20 cellular contexts compared by ENCODE assay signal in the genomic region with DNA sequence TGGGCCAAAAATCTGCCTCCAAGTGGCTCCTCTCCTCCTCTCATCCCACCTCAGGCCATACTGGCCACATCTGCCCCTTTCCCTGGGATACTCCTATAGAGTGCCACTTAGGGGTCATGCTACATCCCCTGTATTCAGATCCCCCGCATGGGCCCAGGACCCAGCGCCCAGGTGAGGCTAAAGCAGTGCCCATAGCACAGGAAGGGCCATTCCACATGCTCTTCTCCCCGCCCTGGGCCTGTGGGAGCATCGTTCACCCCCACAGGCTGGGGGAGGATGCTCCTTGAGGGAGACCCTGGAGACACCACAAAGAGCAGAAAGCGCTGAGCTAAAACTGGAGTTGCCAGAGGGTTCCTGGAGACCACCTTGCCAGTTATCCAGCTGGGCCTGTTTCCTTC. TPM values are rescaled to one million over a fixed set of nuclear protein-coding genes. Genes with fewer than 3 reads are reported as not detected.
DNase-seq lines count a peak whose midpoint lies in the region; ATAC-seq and TF ChIP-seq lines count a peak whose summit lies in the region.
"Had no signal": no experiment of that assay in that cellular context is flagged by ENCODE, and none has a peak within 500 bp of the region (broad histone marks: within the 10 kb centered on the region; RNA-seq: fewer than 3 reads in every experiment).

No MANE protein-coding gene starts in this region.

- no peaks in the 10 kb centered on the region for H3K9me3 Mint-ChIP-seq in nephron progenitor cell
- H3K9me3 Mint-ChIP-seq: CD4-positive, alpha-beta T cell; GM23338 had no signal

- TF ChIP-seq CTCF in heart right ventricle (IDR thresholded peaks at IDR 0.05) (no peak), RWPE2 (IDR thresholded peaks at IDR 0.05; ENCODE audit: poor library complexity, severe bottlenecking) (no peak), nephron progenitor cell (IDR thresholded peaks at IDR 0.05) (no peak), upper lobe of right lung (IDR thresholded peaks at IDR 0.05) (no peak), GM10248 (IDR thresholded peaks at IDR 0.05; ENCODE audit: control extremely low read depth, extremely low read depth, low read depth, missing control alignments) (no peak)

- H3K27me3 ChIP-seq in heart right ventricle: no peaks in the 10 kb centered on the region
- H3K27me3 ChIP-seq in RWPE2 (ENCODE audit: insufficient read depth, poor library complexity, severe bottlenecking): no peaks in the 10 kb centered on the region
- H3K27me3 ChIP-seq in upper lobe of right lung: no peaks in the 10 kb centered on the region
- H3K27me3 ChIP-seq: SJCRH30 had no signal

- H3K27ac ChIP-seq in heart right ventricle (peak overlapping the region in 4 of 10 donors; percentile 17 to 51 (median 30)), RWPE2 (ENCODE audit: poor library complexity, severe bottlenecking) (peak overlapping the region; percentile 96), upper lobe of right lung (no peak overlapping the region)
- H3K27ac ChIP-seq: 22Rv1, KMS-11, SJCRH30 had no signal

- H3K9me3 ChIP-seq in heart right ventricle (no peaks in the 10 kb centered on the region), RWPE2 (ENCODE audit: severe bottlenecking) (no peaks in the 10 kb centered on the region), upper lobe of right lung (no peaks in the 10 kb centered on the region)
- H3K9me3 ChIP-seq: Caco-2, SJCRH30 had no signal

- H3K4me3 ChIP-seq in heart right ventricle: no peak overlapping the region
- H3K4me3 ChIP-seq in RWPE2 (ENCODE audit: severe bottlenecking): no peak overlapping the region
- no peak overlapping the region for H3K4me3 ChIP-seq in upper lobe of right lung
- H3K4me3 ChIP-seq: GM23338, SJCRH30 had no signal

- 96 to 97% methylated on average over 5 of the region's 5 CpGs for WGBS in heart right ventricle, 2 donors

- H3K36me3 Mint-ChIP-seq in nephron progenitor cell (ENCODE audit: low read depth): peaks cover 27% of the 10 kb centered on the region

- peaks cover 33% of the 10 kb centered on the region for H3K4me1 Mint-ChIP-seq in nephron progenitor cell

- POLR2A ChIA-PET in GM10248 (lab: Yijun Ruan, JAX): no interaction called here

- DNase-seq in Right ventricle myocardium superior: no peak
- DNase-seq in heart right ventricle: no peak
- no peak for DNase-seq in RWPE2 (ENCODE audit: low spot score)
- no peak for DNase-seq in nephron progenitor cell
- DNase-seq in upper lobe of right lung: peak; percentile 50
- DNase-seq in GM10248 (ENCODE audit: extremely low spot score): no peak
- no peak for DNase-seq in T-helper 2 cell
- DNase-seq: Caco-2; CD4-positive, alpha-beta T cell; NCI-H1417; NCI-H187; NCI-H2107; NCI-H510A; NCI-H748 treated with DMSO at 0.1 percent for 48 hours; NK-92 treated with Interleukin-12 subunit alpha and Interleukin-12 subunit beta, amount 100 ng/mL, for 24 hours; SJCRH30 had no signal

- peak overlapping the region; percentile 70 for H3K27ac Mint-ChIP-seq in nephron progenitor cell
- H3K27ac Mint-ChIP-seq: CD4-positive, alpha-beta T cell; GM23338 had no signal

- H3K4me1 ChIP-seq in heart right ventricle (peaks cover 6 to 62% (median 31%) of the 10 kb centered on the region in 9 donors), RWPE2 (ENCODE audit: insufficient read depth, poor library complexity, severe bottlenecking) (peaks cover 33% of the 10 kb centered on the region), upper lobe of right lung (peaks cover 6% of the 10 kb centered on the region)

- CTCF ChIA-PET in GM10248 (lab: Yijun Ruan, JAX): interaction anchor here (1.5 to 2.7 kb wide), 2 partner anchors 10 to 13 kb away, joined by 3 to 9 read pairs; no protein-coding TSS in a partner anchor

- peaks cover 2% of the 10 kb centered on the region for H3K27me3 Mint-ChIP-seq in nephron progenitor cell (ENCODE audit: low read depth, poor library complexity)
- H3K27me3 Mint-ChIP-seq: CD4-positive, alpha-beta T cell had no signal

- ATAC-seq in Right ventricle myocardium superior (ENCODE audit: poor library complexity) (peak; percentile 6), heart right ventricle (no peak), RWPE2 (ENCODE audit: low read depth) (no peak), upper lobe of right lung (no peak), HG03354 (IDR thresholded peaks at IDR 0.05; ENCODE audit: poor library complexity, severe bottlenecking, unreplicated experiment) (no peak)

- no peak overlapping the region for H3K4me3 Mint-ChIP-seq in nephron progenitor cell
- H3K4me3 Mint-ChIP-seq: CD4-positive, alpha-beta T cell; GM23338 had no signal

- intact Hi-C loops in Right ventricle myocardium superior (cut with DNase I) (no loop called here), heart right ventricle (cut with DNase I) (no loop called here), upper lobe of right lung (cut with DNase I) (no loop called here)

- peaks cover 0 to 32% (median 0%) of the 10 kb centered on the region in 9 donors for H3K36me3 ChIP-seq in heart right ventricle
- H3K36me3 ChIP-seq in RWPE2 (ENCODE audit: low read depth): peaks cover 49% of the 10 kb centered on the region
- peaks cover 16% of the 10 kb centered on the region for H3K36me3 ChIP-seq in upper lobe of right lung

RNA-seq across cellular contexts. Expression of a gene that starts 52.5 kb away (rescaled TPM):
- 20.0 TPM for total RNA-seq in Right ventricle myocardium superior
- 10 to 100 TPM; 16.3 to 26.5 (median 21.3) TPM for total RNA-seq in heart right ventricle
- 1 to 10 TPM; 7.0 to 9.5 TPM for polyA plus RNA-seq in heart right ventricle
- 24.5 TPM for total RNA-seq in upper lobe of right lung
